In the genomic region with DNA sequence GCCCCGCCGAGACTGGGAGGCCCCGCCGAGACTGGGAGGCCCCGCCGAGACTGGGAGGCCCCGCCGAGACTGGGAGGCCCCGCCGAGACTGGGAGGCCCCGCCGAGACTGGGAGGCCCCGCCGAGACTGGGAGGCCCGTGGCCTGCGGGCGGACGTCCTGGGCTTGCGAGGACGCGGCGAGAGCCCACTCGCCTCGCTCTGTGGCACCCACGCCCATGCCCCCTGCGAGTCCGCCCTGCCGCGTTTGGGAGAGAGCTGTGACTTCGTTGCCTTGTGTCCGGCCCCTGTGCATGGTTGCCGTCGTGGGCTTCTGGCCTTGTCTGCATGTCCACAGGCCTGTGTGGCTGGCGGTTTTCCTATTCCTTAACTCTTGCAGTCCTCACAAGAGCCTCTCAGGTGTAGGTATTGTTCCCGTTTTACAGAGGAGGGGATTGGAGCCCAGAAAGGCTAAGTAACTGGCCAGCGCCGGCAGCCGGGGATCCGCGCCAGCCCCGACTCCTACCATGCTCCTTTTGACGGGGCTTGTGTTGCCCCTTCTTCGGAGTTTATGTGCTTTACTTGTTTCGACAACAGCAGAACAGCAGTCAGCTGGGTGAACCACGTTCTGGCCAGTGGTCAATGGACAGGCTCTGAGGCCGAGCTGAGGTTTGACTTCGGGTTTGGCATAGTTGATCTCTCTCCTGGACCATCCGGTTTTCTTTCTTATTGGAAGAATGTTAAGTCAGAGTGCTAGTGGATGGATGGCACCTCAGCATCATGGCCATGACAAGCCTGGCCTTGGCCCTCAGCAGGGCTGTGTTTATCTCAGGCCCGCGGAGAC, we compare ENCODE assay signal across 1 cellular context.
TF ChIP-seq lines count a peak whose summit lies in the region.

No MANE protein-coding gene starts in this region.

TF ChIP-seq in HCT116, 20 proteins besides CTCF, POLR2A, EP300 and RAD21:
- TF ChIP-seq EZH2phosphoT487 (IDR thresholded peaks at IDR 0.05; ENCODE audit: borderline replicate concordance), result no peak
- peak; percentile 97; the same call in 1 of the 2 replicates for TF ChIP-seq ZFX (IDR thresholded peaks at IDR 0.05)
